Comparison of ENCODE assay signal across 8 cellular contexts in the genomic region with DNA sequence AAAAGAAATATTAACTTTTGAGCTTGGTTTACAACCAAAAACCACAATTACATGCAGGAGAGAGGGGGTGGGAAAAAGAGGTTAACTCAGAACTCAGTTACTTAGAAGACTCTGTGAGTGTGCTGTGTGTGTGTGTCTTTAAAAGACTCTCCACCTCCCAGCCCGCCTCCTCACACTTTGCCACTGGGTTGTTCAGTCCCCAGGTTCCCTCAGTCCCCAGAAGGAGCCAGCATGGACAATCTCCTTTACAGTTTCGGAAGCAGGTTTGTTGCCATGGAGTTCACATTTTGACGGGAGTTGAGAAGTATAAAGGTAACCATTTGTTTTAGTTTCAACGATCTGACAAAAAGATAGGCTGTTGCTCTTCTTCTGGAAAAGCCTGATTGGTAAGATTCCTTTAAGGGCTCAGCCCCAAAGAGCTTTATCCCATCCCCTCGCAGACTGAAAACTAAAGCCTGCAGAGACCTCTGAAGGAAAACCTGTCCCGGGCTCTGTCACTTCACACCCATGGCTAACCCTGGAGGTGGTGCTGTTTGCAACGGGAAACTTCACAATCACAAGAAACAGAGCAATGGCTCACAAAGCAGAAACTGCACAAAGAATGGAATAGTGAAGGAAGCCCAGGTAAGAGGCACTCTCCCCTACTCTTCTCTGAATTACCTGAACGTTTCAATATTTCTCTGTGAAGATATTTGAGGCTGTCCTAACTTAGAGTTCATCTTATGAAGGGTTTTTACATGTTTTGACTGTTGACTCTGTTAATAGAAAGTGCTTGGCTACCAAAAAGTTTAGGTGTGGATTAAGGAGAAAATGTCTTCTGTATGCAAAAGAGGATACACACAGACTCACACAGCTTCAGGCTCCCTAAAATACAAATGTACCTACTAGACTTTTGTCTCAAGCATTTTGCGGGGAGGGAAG. TPM values are rescaled to one million over a fixed set of nuclear protein-coding genes. Genes with fewer than 3 reads are reported as not detected.
A peak's percentile ranks its signal among the peaks of the same experiment; 100 is the strongest.
DNase-seq lines count a peak whose midpoint lies in the region; ATAC-seq, FAIRE-seq and TF ChIP-seq lines count a peak whose summit lies in the region.

Gene SPTLC3 (plus strand): TSS at position 212 of the 921 bp plus-strand sequence. CDS start 296 bp downstream, at position 508.

- TF ChIP-seq CTCF in GM10248 (IDR thresholded peaks at IDR 0.05; ENCODE audit: control extremely low read depth, extremely low read depth, low read depth, missing control alignments): no peak

- H3K36me3 ChIP-seq in effector memory CD4-positive, alpha-beta T cell (ENCODE audit: control insufficient read depth, insufficient read depth, low read length): no peaks in the 10 kb centered on the region
- no peaks in the 10 kb centered on the region for H3K36me3 ChIP-seq in urinary bladder (ENCODE audit: insufficient read depth)

- no peaks in the 10 kb centered on the region for H3K9me3 ChIP-seq in effector memory CD4-positive, alpha-beta T cell (ENCODE audit: control insufficient read depth, low read length)

- TF ChIP-seq POLR2A in H54 (IDR thresholded peaks at IDR 0.05; ENCODE audit: low read depth, low read length): no peak

- peak; percentile 69 for FAIRE-seq in H54 (lab: Jason Lieb, UNC)

- CTCF ChIA-PET in GM10248 (lab: Yijun Ruan, JAX): interaction anchor here (1.3 kb wide), 1 partner anchor 234 kb away, joined by 4 read pairs; no protein-coding TSS in a partner anchor

- DNase-seq in H54 (ENCODE audit: insufficient read length, low spot score): no peak
- peak; percentile 74 for DNase-seq in M059J (ENCODE audit: low read depth)
- no peak for DNase-seq in effector memory CD4-positive, alpha-beta T cell
- DNase-seq in midbrain (lab: John Stamatoyannopoulos, UW): peak; percentile 14
- DNase-seq in AG08396 (ENCODE audit: low spot score): no peak
- no peak for DNase-seq in GM10248 (ENCODE audit: extremely low spot score)

- WGBS in urinary bladder: 5% methylated on average over 9 of the region's 9 CpGs

- no peaks in the 10 kb centered on the region for H3K27me3 ChIP-seq in effector memory CD4-positive, alpha-beta T cell (replicated peaks; ENCODE audit: control insufficient read depth, insufficient read depth, low read length, poor library complexity, severe bottlenecking)

- H3K4me1 ChIP-seq in effector memory CD4-positive, alpha-beta T cell (ENCODE audit: control insufficient read depth, insufficient read depth, low read length, poor library complexity, severe bottlenecking): no peaks in the 10 kb centered on the region
- H3K4me1 ChIP-seq in urinary bladder (ENCODE audit: insufficient read depth): peaks cover 1% of the 10 kb centered on the region

- peak; percentile 43 for ATAC-seq in GM18517 (IDR thresholded peaks at IDR 0.05; ENCODE audit: unreplicated experiment)

- peak within 1 kb of the TSS; percentile 35 for H3K4me3 ChIP-seq in effector memory CD4-positive, alpha-beta T cell (ENCODE audit: insufficient read depth, low read depth, low read length, poor library complexity, severe bottlenecking)
- H3K4me3 ChIP-seq in urinary bladder (ENCODE audit: low read depth, low read length): peak within 1 kb of the TSS; percentile 50

- POLR2A ChIA-PET in GM10248 (lab: Yijun Ruan, JAX): no interaction called here

- H3K27ac ChIP-seq in effector memory CD4-positive, alpha-beta T cell (ENCODE audit: insufficient read depth, low read length, poor library complexity, severe bottlenecking): no peak within 1 kb of the TSS
- peak within 1 kb of the TSS; percentile 64 for H3K27ac ChIP-seq in urinary bladder (ENCODE audit: low read depth)

RNA-seq across cellular contexts. Expression of gene SPTLC3, which starts in this region (rescaled TPM):
- 3.0 and 9.2 TPM in 2 replicates for total RNA-seq in M059J (2014; rRNA removed; shearing (Covaris generic))
- total RNA-seq in urinary bladder: 28.1 TPM
- 3.1 TPM for polyA plus RNA-seq in urinary bladder

Comparison
In these comparisons a context has a peak if more than half of its experiments do, and no peak if none do; other contexts are left out.
1. DNase-seq: peak in M059J (single experiment) and midbrain (single experiment); none in H54 (single experiment), effector memory CD4-positive, alpha-beta T cell (0 of 3), AG08396 (single experiment) and GM10248 (single experiment).